8 cellular contexts compared by ENCODE assay signal in the genomic region with DNA sequence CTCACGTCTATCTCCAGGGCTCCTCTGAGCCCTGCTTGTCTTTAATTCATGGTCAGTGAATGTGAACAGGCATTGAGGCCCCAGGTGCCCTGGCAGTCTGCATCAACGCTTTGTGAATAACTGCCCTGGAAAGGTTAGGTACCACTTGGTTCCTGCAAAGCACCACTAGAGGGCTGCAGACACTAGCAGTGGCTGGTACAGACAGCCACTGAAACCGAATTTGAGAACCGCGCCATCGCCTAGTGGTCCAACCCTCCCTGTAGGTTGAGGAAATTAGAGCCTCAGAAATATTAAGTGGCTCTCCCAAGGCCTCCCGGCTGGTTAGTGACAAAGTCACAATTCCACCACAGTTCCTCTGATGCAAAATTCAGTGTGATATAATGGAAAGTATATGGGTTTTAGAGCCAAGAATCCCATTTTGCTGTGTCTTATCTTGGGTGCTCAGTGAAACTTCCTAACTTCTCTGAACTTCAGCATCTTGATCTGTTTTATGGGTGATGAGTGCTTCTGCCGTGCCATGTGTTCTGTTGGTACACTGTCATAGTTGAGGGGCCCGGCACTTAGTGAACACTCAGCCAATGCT. TPM values are rescaled to one million over a fixed set of nuclear protein-coding genes. Genes with fewer than 3 reads are reported as not detected.
DNase-seq lines count a peak whose midpoint lies in the region; ATAC-seq lines count a peak whose summit lies in the region.

No MANE protein-coding gene starts in this region.

- peak; percentile 57 for DNase-seq in DMS79 (lab: John Stamatoyannopoulos, UW)
- peak; percentile 62 for DNase-seq in LoVo (ENCODE audit: low spot score)
- peak; percentile 89 to 90 for DNase-seq in SHP77 (lab: John Stamatoyannopoulos, UW)
- peak; percentile 88 for DNase-seq in activated effector memory CD4-positive, alpha-beta T cell treated with anti-CD3 and anti-CD28 coated beads, Interleukin-2, amount 50 U/mL, for 16 hours
- DNase-seq in germinal center (ENCODE audit: low spot score) = peak; percentile 70
- DNase-seq in posterior cingulate gyrus = peak; percentile 37 to 95 (median 76)
- peak; percentile 79 for DNase-seq in ureter (ENCODE audit: low spot score)

- intact Hi-C loops in posterior cingulate gyrus (cut with DNase I) = loop anchor here (1.0 to 5.0 kb wide), 3 partner anchors 132 to 397 kb away; no protein-coding TSS in a partner anchor

- ATAC-seq in GM21619 (IDR thresholded peaks at IDR 0.05; ENCODE audit: unreplicated experiment) = peak; percentile 94

RNA-seq across cellular contexts. Expression of gene BCL9, which starts 46.2 kb away (rescaled TPM):
- 30.7 TPM for total RNA-seq in ureter

Comparison
In these comparisons a context has a peak if more than half of its experiments do, and no peak if none do; other contexts are left out.
1. Peak in every context shown above with its lines: DNase-seq and ATAC-seq.